35 cellular contexts compared by ENCODE assay signal in the genomic region with DNA sequence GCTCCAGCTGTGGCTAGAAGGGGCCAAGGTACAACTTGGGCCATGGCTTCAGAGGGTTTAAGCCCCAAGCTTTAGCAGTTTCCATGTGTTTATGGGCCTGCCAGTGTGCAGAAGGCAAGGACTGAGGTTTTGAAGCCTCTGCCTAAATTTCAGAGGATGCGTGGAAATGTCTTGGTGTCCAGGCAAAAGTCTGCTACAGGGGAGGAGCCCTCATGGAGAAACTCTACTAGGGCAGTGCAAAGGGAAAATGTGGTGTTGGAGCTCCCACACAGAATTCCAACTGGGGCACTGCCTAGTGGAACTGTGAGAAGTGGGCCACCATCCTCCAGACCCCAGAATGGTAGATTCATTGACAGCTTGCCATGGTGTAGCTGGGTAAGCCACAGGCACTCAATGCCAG.
"Had no signal": no experiment of that assay in that cellular context is flagged by ENCODE, and none has a peak within 500 bp of the region (broad histone marks: within the 10 kb centered on the region; RNA-seq: fewer than 3 reads in every experiment).

No MANE protein-coding gene starts in this region.

- H3K36me3 ChIP-seq: MG63 had no signal

- H3K4me3 ChIP-seq: MG63 had no signal

- DNase-seq: Karpas-422, Kasumi-1, MG63, MM.1S, MV-4-11, NCI-H1048, NCI-H1092, NCI-H1092 treated with DMSO at 0.1 percent for 48 hours, NCI-H1105, NCI-H1105 treated with DMSO at 0.1 percent for 48 hours, NCI-H1417, NCI-H1417 treated with DMSO at 0.1 percent for 48 hours, NCI-H1436, NCI-H1436 treated with DMSO at 0.1 percent for 48 hours, NCI-H146, NCI-H1694, NCI-H1694 treated with DMSO at 0.1 percent for 48 hours, NCI-H187, NCI-H187 treated with DMSO at 0.1 percent for 48 hours, NCI-H1930, NCI-H2029, NCI-H2029 treated with DMSO at 0.1 percent for 48 hours, NCI-H2081, NCI-H2081 treated with DMSO at 0.1 percent for 48 hours, NCI-H2107, NCI-H2171, NCI-H2171 treated with DMSO at 0.1 percent for 48 hours, NCI-H2227 treated with DMSO at 0.1 percent for 48 hours, NCI-H226, NCI-H345, NCI-H446, NCI-H446 treated with DMSO at 0.1 percent for 48 hours, NCI-H510A, NCI-H510A treated with DMSO at 0.1 percent for 48 hours, NCI-H524 had no signal

- H3K9me3 ChIP-seq: MG63 had no signal

- H3K27me3 ChIP-seq: MG63 had no signal
